In genomic region chr20:45359406-45360148, GRCh38 we compare ENCODE assay signal across 13 cellular contexts. TPM values are rescaled to one million over a fixed set of nuclear protein-coding genes. Genes with fewer than 3 reads are reported as not detected.
DNase-seq lines count a peak whose midpoint lies in the region; ATAC-seq, FAIRE-seq and TF ChIP-seq lines count a peak whose summit lies in the region.
"Had no signal": no experiment of that assay in that cellular context is flagged by ENCODE, and none has a peak within 500 bp of the region (broad histone marks: within the 10 kb centered on the region; RNA-seq: fewer than 3 reads in every experiment).

No MANE protein-coding gene starts in this region.

- intact Hi-C loops in MCF 10A (cut with micrococcal nuclease): loop anchor here (5.0 kb wide), 1 partner anchor 58 kb away; the partner anchor contains the start of gene PIGT
- intact Hi-C loops in left lung (cut with DNase I): no loop called here

- no peak overlapping the region for H3K4me3 ChIP-seq in left lung
- H3K4me3 ChIP-seq in subcutaneous abdominal adipose tissue (ENCODE audit: low read depth in 1 of 5, low read length in 5 of 5): no peak overlapping the region
- H3K4me3 ChIP-seq: HAP-1 had no signal

- peaks cover 52% of the 10 kb centered on the region for H3K4me1 Mint-ChIP-seq in MCF 10A (ENCODE audit: insufficient read depth, unreplicated experiment)

- no peak for TF ChIP-seq CTCF in MCF 10A (IDR thresholded peaks at IDR 0.05; ENCODE audit: unreplicated experiment)
- no peak for TF ChIP-seq CTCF in left lung (IDR thresholded peaks at IDR 0.05)

- H3K9me3 Mint-ChIP-seq in MCF 10A (ENCODE audit: unreplicated experiment): no peaks in the 10 kb centered on the region
- H3K9me3 Mint-ChIP-seq: neural crest cell had no signal

- CTCF ChIA-PET in MCF 10A (lab: Yijun Ruan, JAX): interaction anchor here (0.6 to 12.8 kb wide), 16 partner anchors 11 to 749 kb away, joined by 3 to 123 read pairs (median 4); partner anchors contain the start of gene SDC4

- H3K27me3 Mint-ChIP-seq in MCF 10A (ENCODE audit: insufficient read depth, unreplicated experiment): no peaks in the 10 kb centered on the region

- ATAC-seq in left lung: peak; percentile 1
- no peak for ATAC-seq in HG03439 (IDR thresholded peaks at IDR 0.05; ENCODE audit: unreplicated experiment)
- no peak for ATAC-seq in HG03571 (IDR thresholded peaks at IDR 0.05; ENCODE audit: unreplicated experiment)
- ATAC-seq: activated CD8-positive, alpha-beta T cell treated with anti-CD3 and anti-CD28 coated beads, Interleukin-2, amount 10 ng/mL, durations not matched to agents 7 days and 5 days had no signal

- no TSS peak for BruUV-seq in MCF 10A (replicated peaks; lab: Mats Ljungman, UMichigan)

- peak overlapping the region in 3 of 5 donors; percentile 22 to 57 (median 56) for H3K9ac ChIP-seq in subcutaneous abdominal adipose tissue (ENCODE audit: low read length in 5 of 5)

- no peaks in the 10 kb centered on the region for H3K9me3 ChIP-seq in left lung
- H3K9me3 ChIP-seq in subcutaneous abdominal adipose tissue (ENCODE audit: control insufficient read depth in 5 of 5, low read length in 5 of 5): no peaks in the 10 kb centered on the region
- H3K9me3 ChIP-seq: HAP-1 had no signal

- peak; percentile 42 for FAIRE-seq in HTR-8/SVneo (lab: Jason Lieb, UNC)

- H3K4me1 ChIP-seq in left lung (peaks cover 35 to 74% of the 10 kb centered on the region in 2 donors), subcutaneous abdominal adipose tissue (ENCODE audit: control insufficient read depth in 5 of 5, insufficient read depth in 5 of 5, low read length in 5 of 5) (peaks cover 13 to 44% (median 38%) of the 10 kb centered on the region in 5 donors)

- peak overlapping the region; percentile 91 for H3K27ac Mint-ChIP-seq in MCF 10A (ENCODE audit: low read depth, unreplicated experiment)
- H3K27ac Mint-ChIP-seq: activated CD8-positive, alpha-beta T cell treated with anti-CD3 and anti-CD28 coated beads, Interleukin-2, amount 10 ng/mL, durations not matched to agents 7 days and 5 days had no signal

- peaks cover 11% of the 10 kb centered on the region for H3K36me3 Mint-ChIP-seq in MCF 10A (ENCODE audit: insufficient read depth, unreplicated experiment)

- H3K4me3 Mint-ChIP-seq in MCF 10A (ENCODE audit: unreplicated experiment): peak overlapping the region; percentile 29
- H3K4me3 Mint-ChIP-seq: activated CD8-positive, alpha-beta T cell treated with anti-CD3 and anti-CD28 coated beads, Interleukin-2, amount 10 ng/mL, durations not matched to agents 7 days and 5 days; neural crest cell had no signal

- POLR2A ChIA-PET in MCF 10A (lab: Yijun Ruan, JAX): interaction anchor here (0.7 to 34.6 kb wide), 10 partner anchors 14 to 420 kb away, joined by 3 to 1328 read pairs (median 4); partner anchors contain the start of genes PIGT and SDC4

- H3K27ac ChIP-seq in left lung (peak overlapping the region; percentile 77 to 78), subcutaneous abdominal adipose tissue (ENCODE audit: low read depth, low read length) (peak overlapping the region; percentile 69)

- H3K27me3 ChIP-seq in left lung (no peaks in the 10 kb centered on the region), subcutaneous abdominal adipose tissue (ENCODE audit: control insufficient read depth in 5 of 5, insufficient read depth in 4 of 5, low read length in 5 of 5) (no peaks in the 10 kb centered on the region)

- H3K36me3 ChIP-seq in left lung: no peaks in the 10 kb centered on the region
- no peaks in the 10 kb centered on the region for H3K36me3 ChIP-seq in subcutaneous abdominal adipose tissue (ENCODE audit: control insufficient read depth in 5 of 5, insufficient read depth in 5 of 5, low read length in 5 of 5)
- H3K36me3 ChIP-seq: HAP-1 had no signal

- DNase-seq in HTR-8/SVneo (ENCODE audit: insufficient read length, low spot score) (no peak), MCF 10A (ENCODE audit: unreplicated experiment) (peak; percentile 74), left lung (no peak), COLO829 (ENCODE audit: low spot score) (no peak)
- DNase-seq in stimulated activated CD4-positive, alpha-beta T cell treated with anti-CD3 and anti-CD28 coated beads, Interleukin-4, amount 100 ng/mL, for 4 hours: no peak
- DNase-seq: activated CD8-positive, alpha-beta T cell treated with anti-CD3 and anti-CD28 coated beads, Interleukin-2, amount 10 ng/mL, durations not matched to agents 7 days and 5 days; Kasumi-1 had no signal

RNA-seq across cellular contexts. Expression of gene SYS1, which starts 3.4 kb away (rescaled TPM):
- 19.1 and 28.2 TPM in 2 replicates for total RNA-seq in MCF 10A (2022)
- total RNA-seq in left lung: 10 to 100 TPM; 44.3 to 48.8 TPM

RNA-seq across cellular contexts. Expression of gene SDC4, which starts 11.4 kb away (rescaled TPM):
- total RNA-seq in MCF 10A (2022): 180 and 209 TPM in 2 replicates
- total RNA-seq in left lung: 100 to 1,000 TPM; 199 to 329 TPM
- total RNA-seq: OCI-LY7 had no signal

RNA-seq across cellular contexts. Expression of gene TP53TG5, which starts 18.5 kb away (rescaled TPM):
- total RNA-seq in MCF 10A (2022) (not detected in 2 replicates), left lung (under 1 TPM in 1 of 2 donors, not detected in 1; 0.44 TPM)
- total RNA-seq: neural crest cell, OCI-LY7 had no signal

RNA-seq across cellular contexts. Expression of gene DBNDD2, which starts 48.5 kb away (rescaled TPM):
- total RNA-seq in MCF 10A (2022): 9.1 and 13.0 TPM in 2 replicates
- 10 to 100 TPM; 53.1 to 66.4 TPM for total RNA-seq in left lung

RNA-seq across cellular contexts. Expression of gene MATN4, which starts 51.5 kb away (rescaled TPM):
- 0.20 TPM in 1 of 2 replicates, not detected in the other for total RNA-seq in MCF 10A (2022)
- total RNA-seq in left lung: under 1 TPM in 1 of 2 donors, not detected in 1; 0.23 TPM
- total RNA-seq: neural crest cell had no signal
